ENCODE assay signal across 18 cellular contexts in genomic region chr2:33552758-33553461, GRCh38. TPM values are rescaled to one million over a fixed set of nuclear protein-coding genes. Genes with fewer than 3 reads are reported as not detected.
DNase-seq lines count a peak whose midpoint lies in the region; ATAC-seq, FAIRE-seq and TF ChIP-seq lines count a peak whose summit lies in the region.
"Had no signal": no experiment of that assay in that cellular context is flagged by ENCODE, and none has a peak within 500 bp of the region (broad histone marks: within the 10 kb centered on the region; RNA-seq: fewer than 3 reads in every experiment).

No MANE protein-coding gene starts in this region.

- H3K4me1 Mint-ChIP-seq in naive B cell = peaks cover 17 to 38% (median 26%) of the 10 kb centered on the region in 3 donors

- intact Hi-C loops in endothelial cell of umbilical vein (cut with micrococcal nuclease) = no loop called here

- CTCF ChIA-PET in endothelial cell of umbilical vein (lab: Charles Lee) = no interaction called here

- no peaks in the 10 kb centered on the region for H3K27me3 Mint-ChIP-seq in naive B cell
- H3K27me3 Mint-ChIP-seq: progenitor cell of endocrine pancreas had no signal

- H3K36me3 ChIP-seq in endothelial cell of umbilical vein (ENCODE audit: control insufficient read depth in 2 of 2, extremely low read depth in 1 of 2, insufficient read depth in 2 of 2, low read length in 2 of 2) = no peaks in the 10 kb centered on the region
- H3K36me3 ChIP-seq: SJSA1, stomach had no signal

- H3K27me3 ChIP-seq in endothelial cell of umbilical vein (ENCODE audit: control insufficient read depth in 2 of 2, insufficient read depth in 2 of 2, low read length in 2 of 2) = no peaks in the 10 kb centered on the region
- H3K27me3 ChIP-seq: SJSA1, stomach had no signal

- no peaks in the 10 kb centered on the region for H3K9me1 ChIP-seq in endothelial cell of umbilical vein (replicated peaks; ENCODE audit: control insufficient read depth, extremely low read depth, insufficient read depth, low read length)

- peaks cover 26% of the 10 kb centered on the region for H3K4me1 ChIP-seq in endothelial cell of umbilical vein (ENCODE audit: control insufficient read depth, extremely low read depth, insufficient read depth, low read length)
- H3K4me1 ChIP-seq: SJSA1 had no signal

- H2AFZ ChIP-seq in endothelial cell of umbilical vein (ENCODE audit: low read depth, low read length) = no peak overlapping the region

- dilution Hi-C loops in endothelial cell of umbilical vein (cut with MboI; ENCODE audit: extremely low pct_ligation_motif_present, low sequenced_read_pairs) = no loop called here

- H3K27ac Mint-ChIP-seq in naive B cell = peak overlapping the region in 5 of 6 donors; percentile 6 to 75 (median 58)
- H3K27ac Mint-ChIP-seq: activated T-cell treated with anti-CD3 and anti-CD28 coated beads, Interleukin-2, amount 50 U/mL, for 72 hours; progenitor cell of endocrine pancreas had no signal

- TF ChIP-seq CTCF in endothelial cell of umbilical vein (IDR thresholded peaks at IDR 0.05; ENCODE audit: extremely low read depth in 1 of 2, insufficient read depth in 1 of 2, low read depth in 1 of 2, low read length in 2 of 2) = no peak

- POLR2A ChIA-PET in endothelial cell of umbilical vein (lab: Charles Lee) = no interaction called here

- no peaks in the 10 kb centered on the region for H3K9me3 ChIP-seq in endothelial cell of umbilical vein (replicated peaks; ENCODE audit: control insufficient read depth, insufficient read depth, low read length)
- H3K9me3 ChIP-seq: mucosa of descending colon, SJSA1, stomach had no signal

- H3K4me3 ChIP-seq in endothelial cell of umbilical vein (replicated peaks in 1 of 3; ENCODE audit: insufficient read depth in 1 of 3, low read depth in 1 of 3, low read length in 3 of 3) = no peak overlapping the region
- H3K4me3 ChIP-seq: mucosa of descending colon, SJSA1, stomach had no signal

- no peak overlapping the region for H3K27ac ChIP-seq in endothelial cell of umbilical vein (ENCODE audit: insufficient read depth, low read depth, low read length)
- H3K27ac ChIP-seq: SJSA1, stomach had no signal

- H3K79me2 ChIP-seq in endothelial cell of umbilical vein (ENCODE audit: control insufficient read depth, insufficient read depth, low read length) = no peaks in the 10 kb centered on the region

- H3K4me3 Mint-ChIP-seq in naive B cell = peak overlapping the region in 1 of 8 donors; percentile 5
- H3K4me3 Mint-ChIP-seq: activated T-cell treated with anti-CD3 and anti-CD28 coated beads, Interleukin-2, amount 50 U/mL, for 72 hours had no signal

- no peaks in the 10 kb centered on the region for H3K9me3 Mint-ChIP-seq in naive B cell
- H3K9me3 Mint-ChIP-seq: activated T-cell treated with anti-CD3 and anti-CD28 coated beads, Interleukin-2, amount 50 U/mL, for 72 hours had no signal

- no peak for FAIRE-seq in endothelial cell of umbilical vein (lab: Jason Lieb, UNC)

- no peak for TF ChIP-seq POLR2A in endothelial cell of umbilical vein (IDR thresholded peaks at IDR 0.05; ENCODE audit: low read depth, low read length)

- no peak overlapping the region for H3K9ac ChIP-seq in endothelial cell of umbilical vein (replicated peaks; ENCODE audit: extremely low read depth, insufficient read depth, low read length)

- DNase-seq in MV-4-11 (lab: John Stamatoyannopoulos, UW) = peak; percentile 18
- DNase-seq in endothelial cell of umbilical vein (ENCODE audit: low read depth, low spot score) = peak; percentile 15
- DNase-seq in naive B cell = no peak
- no peak for DNase-seq in HPDE6-E6E7 (ENCODE audit: extremely low spot score)
- DNase-seq in amniotic stem cell (lab: John Stamatoyannopoulos, UW) = no peak
- no peak for DNase-seq in NCI-H1436 (lab: John Stamatoyannopoulos, UW)
- DNase-seq: activated T-cell treated with anti-CD3 and anti-CD28 coated beads, Interleukin-2, amount 50 U/mL, for 72 hours; aorta; hypothalamus; mucosa of descending colon; NCI-H1105; NCI-H524; stomach had no signal

- no peaks in the 10 kb centered on the region for H4K20me1 ChIP-seq in endothelial cell of umbilical vein (replicated peaks; ENCODE audit: control insufficient read depth, extremely low read depth, insufficient read depth, low read length)

- H3K36me3 Mint-ChIP-seq in naive B cell = peaks cover 28 to 32% of the 10 kb centered on the region in 2 donors

- peak; percentile 61 for ATAC-seq in GM18907 (IDR thresholded peaks at IDR 0.05; ENCODE audit: unreplicated experiment)
- no peak for ATAC-seq in naive B cell (ENCODE audit: low read depth in 2 of 2)
- no peak for ATAC-seq in HG02885 (IDR thresholded peaks at IDR 0.05; ENCODE audit: poor library complexity, unreplicated experiment)
- ATAC-seq: activated CD4-positive, CD25-positive, alpha-beta regulatory T cell treated with anti-CD3 and anti-CD28 coated beads, Interleukin-2, amount 50 U/mL, for 24 hours; activated T-cell treated with anti-CD3 and anti-CD28 coated beads, Interleukin-2, amount 50 U/mL, for 72 hours; mucosa of descending colon had no signal

- no peak overlapping the region for H3K4me2 ChIP-seq in endothelial cell of umbilical vein (ENCODE audit: insufficient read depth, low read length)

- no TSS peak for BruUV-seq in endothelial cell of umbilical vein (replicated peaks; lab: Mats Ljungman, UMichigan)

TF ChIP-seq in endothelial cell of umbilical vein, 7 proteins besides CTCF, POLR2A, EP300 and RAD21:
- TF ChIP-seq FOS (IDR thresholded peaks at IDR 0.05; ENCODE audit: borderline replicate concordance, insufficient read depth, low read length) (peak; percentile 18), POLR2AphosphoS5 (IDR thresholded peaks at IDR 0.05; ENCODE audit: insufficient read depth, low read depth, low read length) (no peak)

RNA-seq across cellular contexts. Expression of gene FAM98A, which starts 46.2 kb away (rescaled TPM):
- total RNA-seq in endothelial cell of umbilical vein = 85.9 and 97.1 TPM in 2 replicates
- polyA plus RNA-seq in endothelial cell of umbilical vein (34.6 and 52.8 TPM in 2 replicates), naive B cell (ENCODE audit: low read depth in 6 of 6) (10 to 100 TPM in 5 of 6 donors, 1 to 10 TPM in 1; 8.4 to 33.2 (median 21.2) TPM)
- polyA plus RNA-seq in endothelial cell of umbilical vein (2011; cell fraction: cytosol; rRNA removed) = 93.4 and 171 TPM in 2 replicates
- polyA plus RNA-seq in endothelial cell of umbilical vein (2011; cell fraction: nucleus; rRNA removed) = 123 and 193 TPM in 2 replicates
- 169 and 252 TPM in 2 replicates for polyA plus RNA-seq in endothelial cell of umbilical vein (2012)
- polyA minus RNA-seq in endothelial cell of umbilical vein = 58.5 and 159 TPM in 2 replicates
- polyA minus RNA-seq in endothelial cell of umbilical vein (2011; cell fraction: cytosol; rRNA and poly(A)+ RNA removed) = 16.3 TPM
- polyA minus RNA-seq in endothelial cell of umbilical vein (2011; cell fraction: nucleus; rRNA and poly(A)+ RNA removed) = 46.0 and 52.1 TPM in 2 replicates

Comparison
In these comparisons a context has a peak if more than half of its experiments do, and no peak if none do; other contexts are left out.
1. DNase-seq: peak in MV-4-11 (single experiment) and endothelial cell of umbilical vein (single experiment); none in naive B cell (single experiment), HPDE6-E6E7 (single experiment), amniotic stem cell (single experiment) and NCI-H1436 (single experiment).